In the genomic region with DNA sequence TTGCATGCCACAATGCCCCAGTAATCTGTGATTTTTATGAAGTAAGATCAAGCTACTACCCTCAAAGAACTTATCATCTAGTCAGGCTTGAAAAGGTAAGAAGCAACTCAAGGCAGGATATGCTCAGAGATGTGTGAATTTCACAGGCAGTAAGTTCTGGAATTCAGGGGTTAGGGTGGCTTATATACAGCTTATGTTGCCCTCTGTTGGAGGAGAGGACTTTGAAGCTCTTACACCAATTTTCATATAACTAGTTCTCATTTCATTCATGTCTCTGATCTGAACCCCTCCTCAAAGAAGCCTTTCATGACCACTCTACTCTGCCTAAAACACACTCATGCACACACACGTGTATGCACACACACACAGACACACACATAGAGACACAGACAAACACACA, we compare ENCODE assay signal across 18 cellular contexts.
DNase-seq lines count a peak whose midpoint lies in the region; ATAC-seq and TF ChIP-seq lines count a peak whose summit lies in the region.
"Had no signal": no experiment of that assay in that cellular context is flagged by ENCODE, and none has a peak within 500 bp of the region (broad histone marks: within the 10 kb centered on the region; RNA-seq: fewer than 3 reads in every experiment).

No MANE protein-coding gene starts in this region.

- H3K27me3 ChIP-seq in AG04450 (ENCODE audit: control insufficient read depth, insufficient read depth, low read length), result peaks cover 43% of the 10 kb centered on the region
- H3K27me3 ChIP-seq: BE2C, dorsolateral prefrontal cortex had no signal

- no peak for DNase-seq in AG04450 (ENCODE audit: low read depth, low spot score)
- peak; percentile 6 for DNase-seq in HCEC 1CT
- peak; percentile 41 for DNase-seq in amniotic epithelial cell (ENCODE audit: low read depth)
- DNase-seq in fibroblast of the aortic adventitia (ENCODE audit: low read depth), result peak; percentile 33
- DNase-seq in NCI-H524 (lab: John Stamatoyannopoulos, UW), result no peak
- DNase-seq in type B pancreatic cell (ENCODE audit: extremely low spot score, unreplicated experiment), result no peak
- DNase-seq in activated CD4-positive, alpha-beta T cell treated with anti-CD3 and anti-CD28 coated beads, Interleukin-2, amount 50 U/mL, for 48 hours, result no peak
- DNase-seq: activated CD4-positive, alpha-beta T cell treated with anti-CD3 and anti-CD28 coated beads for 1 hour; activated T-cell treated with anti-CD3 and anti-CD28 coated beads, Interleukin-2, amount 50 U/mL, for 24 hours; BE2C; dorsolateral prefrontal cortex; kidney glomerular epithelial cell; NCI-H1436; NCI-H510A; RPMI8226; stimulated activated CD4-positive, alpha-beta T cell treated with anti-CD3 and anti-CD28 coated beads, Interleukin-15, amount 100 ng/mL, for 24 hours had no signal

- no peak for ATAC-seq in GM19463 (IDR thresholded peaks at IDR 0.05; ENCODE audit: unreplicated experiment)

- no peak overlapping the region for H3K4me3 Mint-ChIP-seq in type B pancreatic cell
- H3K4me3 Mint-ChIP-seq: activated T-cell treated with anti-CD3 and anti-CD28 coated beads, Interleukin-2, amount 50 U/mL, for 24 hours; T-helper 1 cell treated with Interleukin-12 subunit alpha and Interleukin-12 subunit beta and Interleukin-4 antibody, amounts not matched to agents 30 μg/mL and 1 μg/mL, for 36 hours had no signal

- no peaks in the 10 kb centered on the region for H3K9me3 ChIP-seq in AG04450 (ENCODE audit: control insufficient read depth, insufficient read depth, low read length)
- H3K9me3 ChIP-seq: BE2C had no signal

- H3K27me3 Mint-ChIP-seq in type B pancreatic cell, result peaks cover 32% of the 10 kb centered on the region
- H3K27me3 Mint-ChIP-seq: activated T-cell treated with anti-CD3 and anti-CD28 coated beads, Interleukin-2, amount 50 U/mL, for 24 hours had no signal

- no peaks in the 10 kb centered on the region for H3K36me3 Mint-ChIP-seq in type B pancreatic cell

- POLR2A ChIA-PET in AG04450 (lab: Yijun Ruan, JAX), result no interaction called here

- peaks cover 13% of the 10 kb centered on the region for H3K4me1 Mint-ChIP-seq in type B pancreatic cell (ENCODE audit: unreplicated experiment)

- no peaks in the 10 kb centered on the region for H3K9me3 Mint-ChIP-seq in type B pancreatic cell
- H3K9me3 Mint-ChIP-seq: activated T-cell treated with anti-CD3 and anti-CD28 coated beads, Interleukin-2, amount 50 U/mL, for 24 hours; T-helper 1 cell treated with Interleukin-12 subunit alpha and Interleukin-12 subunit beta and Interleukin-4 antibody, amounts not matched to agents 30 μg/mL and 1 μg/mL, for 36 hours had no signal

- CTCF ChIA-PET in AG04450 (lab: Charles Lee), result interaction anchor here (0.6 to 2.3 kb wide), 11 partner anchors 14 to 709 kb away, joined by 3 to 20 read pairs (median 5); no protein-coding TSS in a partner anchor

- TF ChIP-seq CTCF in AG04450 (IDR thresholded peaks at IDR 0.05; ENCODE audit: low read depth, low read length), result peak; percentile 31
- TF ChIP-seq CTCF in fibroblast of the aortic adventitia (IDR thresholded peaks at IDR 0.05; ENCODE audit: insufficient read depth, low read length), result peak; percentile 21
- no peak for TF ChIP-seq CTCF in type B pancreatic cell (conservative IDR thresholded peaks at IDR 0.05)

- H3K4me3 ChIP-seq in AG04450 (ENCODE audit: low read depth, low read length) (no peak overlapping the region), fibroblast of the aortic adventitia (ENCODE audit: low read depth, low read length) (no peak overlapping the region)
- H3K4me3 ChIP-seq: dorsolateral prefrontal cortex had no signal

- H3K27ac ChIP-seq in AG04450 (ENCODE audit: low read depth, low read length), result no peak overlapping the region
- H3K27ac ChIP-seq: dorsolateral prefrontal cortex had no signal

- H3K27ac Mint-ChIP-seq in type B pancreatic cell, result no peak overlapping the region
- H3K27ac Mint-ChIP-seq: activated T-cell treated with anti-CD3 and anti-CD28 coated beads, Interleukin-2, amount 50 U/mL, for 24 hours; T-helper 1 cell treated with Interleukin-12 subunit alpha and Interleukin-12 subunit beta and Interleukin-4 antibody, amounts not matched to agents 30 μg/mL and 1 μg/mL, for 36 hours had no signal

Comparison
In these comparisons a context has a peak if more than half of its experiments do, and no peak if none do; other contexts are left out.
1. DNase-seq: peak in HCEC 1CT (single experiment), amniotic epithelial cell (single experiment) and fibroblast of the aortic adventitia (single experiment); none in AG04450 (single experiment), NCI-H524 (0 of 2), type B pancreatic cell (single experiment) and activated CD4-positive, alpha-beta T cell treated with anti-CD3 and anti-CD28 coated beads, Interleukin-2, amount 50 U/mL, for 48 hours (0 of 2).